ENCODE assay signal across 1 cellular context in the genomic region with DNA sequence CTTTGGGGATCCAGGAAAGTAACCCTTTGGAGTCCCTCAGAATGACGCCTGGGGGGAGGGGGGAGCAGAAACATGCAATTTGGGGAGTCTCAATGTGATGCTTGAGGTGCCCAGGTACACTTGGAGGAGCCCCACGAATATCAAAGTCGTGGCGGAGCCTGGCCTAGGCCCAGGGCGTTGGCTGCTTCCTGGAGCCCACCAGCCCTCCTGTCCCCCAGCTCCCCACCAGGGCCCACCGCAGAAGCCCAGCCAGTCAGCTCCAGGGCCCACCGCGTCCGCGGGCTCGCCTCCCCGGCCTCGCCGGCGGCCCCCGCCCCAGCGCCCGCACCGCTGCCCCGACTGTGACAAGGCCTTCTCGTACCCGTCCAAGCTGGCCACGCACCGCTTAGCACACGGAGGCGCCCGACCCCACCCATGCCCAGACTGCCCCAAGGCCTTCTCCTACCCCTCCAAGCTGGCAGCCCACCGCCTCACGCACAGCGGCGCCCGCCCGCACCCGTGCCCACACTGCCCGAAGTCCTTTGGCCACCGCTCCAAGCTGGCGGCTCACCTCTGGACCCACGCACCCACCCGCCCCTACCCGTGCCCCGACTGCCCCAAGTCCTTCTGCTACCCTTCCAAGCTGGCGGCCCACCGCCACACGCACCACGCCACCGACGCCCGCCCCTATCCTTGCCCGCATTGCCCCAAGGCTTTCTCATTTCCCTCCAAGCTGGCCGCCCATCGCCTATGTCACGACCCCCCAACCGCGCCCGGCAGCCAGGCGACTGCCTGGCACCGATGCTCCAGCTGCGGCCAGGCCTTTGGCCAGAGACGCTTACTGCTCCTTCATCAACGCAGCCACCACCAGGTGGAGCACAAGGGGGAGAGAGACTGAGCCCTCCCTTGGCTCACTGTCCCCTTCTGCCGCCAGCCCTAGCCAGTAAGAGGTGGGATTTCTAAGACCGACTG.
TF ChIP-seq lines count a peak whose summit lies in the region.

No MANE protein-coding gene starts in this region.

TF ChIP-seq in HCT116, 20 proteins besides CTCF, POLR2A, EP300 and RAD21:
- TF ChIP-seq ZNF274 (IDR thresholded peaks at IDR 0.05; ENCODE audit: low read depth, low read length), result no peak
- no peak for TF ChIP-seq YY1 (IDR thresholded peaks at IDR 0.05; ENCODE audit: extremely low read depth, insufficient replicate concordance, low read depth, low read length)
- TF ChIP-seq, protein P1, sequence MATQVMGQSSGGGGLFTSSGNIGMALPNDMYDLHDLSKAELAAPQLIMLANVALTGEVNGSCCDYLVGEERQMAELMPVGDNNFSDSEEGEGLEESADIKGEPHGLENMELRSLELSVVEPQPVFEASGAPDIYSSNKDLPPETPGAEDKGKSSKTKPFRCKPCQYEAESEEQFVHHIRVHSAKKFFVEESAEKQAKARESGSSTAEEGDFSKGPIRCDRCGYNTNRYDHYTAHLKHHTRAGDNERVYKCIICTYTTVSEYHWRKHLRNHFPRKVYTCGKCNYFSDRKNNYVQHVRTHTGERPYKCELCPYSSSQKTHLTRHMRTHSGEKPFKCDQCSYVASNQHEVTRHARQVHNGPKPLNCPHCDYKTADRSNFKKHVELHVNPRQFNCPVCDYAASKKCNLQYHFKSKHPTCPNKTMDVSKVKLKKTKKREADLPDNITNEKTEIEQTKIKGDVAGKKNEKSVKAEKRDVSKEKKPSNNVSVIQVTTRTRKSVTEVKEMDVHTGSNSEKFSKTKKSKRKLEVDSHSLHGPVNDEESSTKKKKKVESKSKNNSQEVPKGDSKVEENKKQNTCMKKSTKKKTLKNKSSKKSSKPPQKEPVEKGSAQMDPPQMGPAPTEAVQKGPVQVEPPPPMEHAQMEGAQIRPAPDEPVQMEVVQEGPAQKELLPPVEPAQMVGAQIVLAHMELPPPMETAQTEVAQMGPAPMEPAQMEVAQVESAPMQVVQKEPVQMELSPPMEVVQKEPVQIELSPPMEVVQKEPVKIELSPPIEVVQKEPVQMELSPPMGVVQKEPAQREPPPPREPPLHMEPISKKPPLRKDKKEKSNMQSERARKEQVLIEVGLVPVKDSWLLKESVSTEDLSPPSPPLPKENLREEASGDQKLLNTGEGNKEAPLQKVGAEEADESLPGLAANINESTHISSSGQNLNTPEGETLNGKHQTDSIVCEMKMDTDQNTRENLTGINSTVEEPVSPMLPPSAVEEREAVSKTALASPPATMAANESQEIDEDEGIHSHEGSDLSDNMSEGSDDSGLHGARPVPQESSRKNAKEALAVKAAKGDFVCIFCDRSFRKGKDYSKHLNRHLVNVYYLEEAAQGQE (IDR thresholded peaks at IDR 0.05; ENCODE audit: low read depth), result no peak
- TF ChIP-seq CEBPB (IDR thresholded peaks at IDR 0.05; ENCODE audit: low read depth), result no peak
